Comparison of ENCODE assay signal across 8 cellular contexts in genomic region chr1:52056937-52057231, GRCh38. TPM values are rescaled to one million over a fixed set of nuclear protein-coding genes. Genes with fewer than 3 reads are reported as not detected.
DNase-seq lines count a peak whose midpoint lies in the region; ATAC-seq and TF ChIP-seq lines count a peak whose summit lies in the region.

No MANE protein-coding gene starts in this region.

- ATAC-seq in GM21786 (IDR thresholded peaks at IDR 0.05; ENCODE audit: unreplicated experiment): peak; percentile 33
- no peak for ATAC-seq in GM18498 (IDR thresholded peaks at IDR 0.05; ENCODE audit: unreplicated experiment)

- H4K20me1 ChIP-seq in SU-DHL-6 (ENCODE audit: low read depth, low read length) (peaks cover 3% of the 10 kb centered on the region; the same call in 1 of the 2 replicates), hepatocyte (ENCODE audit: insufficient read depth, poor library complexity, severe bottlenecking) (peaks cover 31% of the 10 kb centered on the region)

- peaks cover 9% of the 10 kb centered on the region for H3F3A ChIP-seq in SU-DHL-6 (ENCODE audit: insufficient read depth)

- intact Hi-C loops in posterior cingulate gyrus (cut with DNase I): loop anchor here (1.0 to 10.0 kb wide), 2 partner anchors 24 to 638 kb away; partner anchors contain the start of genes COA7 and KTI12

- peaks cover 10% of the 10 kb centered on the region for H3K36me3 ChIP-seq in BE2C
- H3K36me3 ChIP-seq in SU-DHL-6 (ENCODE audit: low read length): peaks cover 7% of the 10 kb centered on the region; the same call in 1 of the 2 replicates
- H3K36me3 ChIP-seq in hepatocyte (replicated peaks; ENCODE audit: insufficient read depth, low read depth): no peaks in the 10 kb centered on the region
- H3K36me3 ChIP-seq in stomach smooth muscle (ENCODE audit: control insufficient read depth in 2 of 2, insufficient read depth in 2 of 2, low read length in 2 of 2): peaks cover 9% of the 10 kb centered on the region in 2 donors

- no peaks in the 10 kb centered on the region for H3K9me2 ChIP-seq in SU-DHL-6 (replicated peaks; ENCODE audit: insufficient read depth, low read length)
- no peaks in the 10 kb centered on the region for H3K9me2 ChIP-seq in hepatocyte (replicated peaks; ENCODE audit: insufficient read depth)

- H2AFZ ChIP-seq in SU-DHL-6 (ENCODE audit: low read depth, low read length, severe bottlenecking) (no peak overlapping the region), hepatocyte (peak overlapping the region; percentile 93)

- TF ChIP-seq CTCF in BE2C (IDR thresholded peaks at IDR 0.05; ENCODE audit: low read depth, low read length) (no peak), SU-DHL-6 (IDR thresholded peaks at IDR 0.05; ENCODE audit: insufficient read depth, low read length, poor library complexity, severe bottlenecking) (no peak), hepatocyte (IDR thresholded peaks at IDR 0.05; ENCODE audit: poor library complexity) (no peak)

- H3K27ac ChIP-seq in SU-DHL-6 (ENCODE audit: low read depth, low read length): peak overlapping the region; percentile 73
- H3K27ac ChIP-seq in hepatocyte: peak overlapping the region; percentile 93
- peak overlapping the region; percentile 62 for H3K27ac ChIP-seq in stomach smooth muscle (ENCODE audit: low read length)

- no peaks in the 10 kb centered on the region for H3K4me1 ChIP-seq in BE2C
- peaks cover 20% of the 10 kb centered on the region for H3K4me1 ChIP-seq in hepatocyte (ENCODE audit: insufficient read depth)
- peaks cover 20% of the 10 kb centered on the region for H3K4me1 ChIP-seq in stomach smooth muscle (ENCODE audit: control insufficient read depth, insufficient read depth, low read length)

- peaks cover 79% of the 10 kb centered on the region for H3K79me2 ChIP-seq in SU-DHL-6 (ENCODE audit: insufficient read depth, low read length)
- H3K79me2 ChIP-seq in hepatocyte: peaks cover 82% of the 10 kb centered on the region

- H3K27me3 ChIP-seq in BE2C: no peaks in the 10 kb centered on the region
- no peaks in the 10 kb centered on the region for H3K27me3 ChIP-seq in SU-DHL-6 (ENCODE audit: low read length)
- H3K27me3 ChIP-seq in hepatocyte: no peaks in the 10 kb centered on the region
- no peaks in the 10 kb centered on the region for H3K27me3 ChIP-seq in stomach smooth muscle (ENCODE audit: control insufficient read depth in 1 of 2, insufficient read depth in 2 of 2, low read length in 2 of 2)

- H3K9me3 ChIP-seq in BE2C (no peaks in the 10 kb centered on the region), SU-DHL-6 (ENCODE audit: insufficient read depth, low read length) (no peaks in the 10 kb centered on the region), hepatocyte (ENCODE audit: low read depth) (no peaks in the 10 kb centered on the region), stomach smooth muscle (ENCODE audit: control insufficient read depth in 2 of 2, low read length in 2 of 2) (no peaks in the 10 kb centered on the region)

- H3K4me3 ChIP-seq in BE2C (ENCODE audit: low read depth, low read length) (peak overlapping the region; percentile 91), SU-DHL-6 (ENCODE audit: insufficient read depth, low read length, poor library complexity, severe bottlenecking) (peak overlapping the region; percentile 77), hepatocyte (peak overlapping the region; percentile 80), stomach smooth muscle (ENCODE audit: low read length in 2 of 2) (peak overlapping the region; percentile 85 to 97)

- peak overlapping the region; percentile 82 for H3K4me2 ChIP-seq in SU-DHL-6 (ENCODE audit: low read depth, low read length, poor library complexity, severe bottlenecking)
- peak overlapping the region; percentile 93 for H3K4me2 ChIP-seq in hepatocyte

- peak overlapping the region; percentile 83 for H3K9ac ChIP-seq in SU-DHL-6 (ENCODE audit: low read length)
- peak overlapping the region; percentile 75 to 89 for H3K9ac ChIP-seq in stomach smooth muscle (ENCODE audit: low read length in 2 of 2)

- DNase-seq in BE2C: no peak
- no peak for DNase-seq in hepatocyte (ENCODE audit: low spot score)
- DNase-seq in posterior cingulate gyrus: no peak
- no peak for DNase-seq in NCI-H2227 treated with DMSO at 0.1 percent for 48 hours (lab: John Stamatoyannopoulos, UW)

- WGBS in hepatocyte (ENCODE audit: low lambda C conversion rate, missing lambda C conversion rate): 1% methylated on average over 4 of the region's 4 CpGs

RNA-seq across cellular contexts. Expression of gene BTF3L4, which starts 0.8 kb away (rescaled TPM):
- polyA plus RNA-seq in BE2C (2012; ENCODE audit: insufficient read depth, insufficient read length, low read depth): 36.2 TPM
- 73.9 and 80.2 TPM in 2 replicates for total RNA-seq in hepatocyte
- 58.6 and 67.5 TPM in 2 replicates for polyA plus RNA-seq in hepatocyte

RNA-seq across cellular contexts. Expression of gene TXNDC12, which starts 1.9 kb away (rescaled TPM):
- 91.7 TPM for polyA plus RNA-seq in BE2C (2012; ENCODE audit: insufficient read depth, insufficient read length, low read depth)
- total RNA-seq in hepatocyte: 81.0 and 89.5 TPM in 2 replicates
- polyA plus RNA-seq in hepatocyte: 86.2 and 91.1 TPM in 2 replicates

RNA-seq across cellular contexts. Expression of gene KTI12, which starts 23.3 kb away (rescaled TPM):
- polyA plus RNA-seq in BE2C (2012; ENCODE audit: insufficient read depth, insufficient read length, low read depth): 17.6 TPM
- total RNA-seq in hepatocyte: 9.6 and 14.8 TPM in 2 replicates
- polyA plus RNA-seq in hepatocyte: 10.4 and 11.4 TPM in 2 replicates
